In the genomic region with DNA sequence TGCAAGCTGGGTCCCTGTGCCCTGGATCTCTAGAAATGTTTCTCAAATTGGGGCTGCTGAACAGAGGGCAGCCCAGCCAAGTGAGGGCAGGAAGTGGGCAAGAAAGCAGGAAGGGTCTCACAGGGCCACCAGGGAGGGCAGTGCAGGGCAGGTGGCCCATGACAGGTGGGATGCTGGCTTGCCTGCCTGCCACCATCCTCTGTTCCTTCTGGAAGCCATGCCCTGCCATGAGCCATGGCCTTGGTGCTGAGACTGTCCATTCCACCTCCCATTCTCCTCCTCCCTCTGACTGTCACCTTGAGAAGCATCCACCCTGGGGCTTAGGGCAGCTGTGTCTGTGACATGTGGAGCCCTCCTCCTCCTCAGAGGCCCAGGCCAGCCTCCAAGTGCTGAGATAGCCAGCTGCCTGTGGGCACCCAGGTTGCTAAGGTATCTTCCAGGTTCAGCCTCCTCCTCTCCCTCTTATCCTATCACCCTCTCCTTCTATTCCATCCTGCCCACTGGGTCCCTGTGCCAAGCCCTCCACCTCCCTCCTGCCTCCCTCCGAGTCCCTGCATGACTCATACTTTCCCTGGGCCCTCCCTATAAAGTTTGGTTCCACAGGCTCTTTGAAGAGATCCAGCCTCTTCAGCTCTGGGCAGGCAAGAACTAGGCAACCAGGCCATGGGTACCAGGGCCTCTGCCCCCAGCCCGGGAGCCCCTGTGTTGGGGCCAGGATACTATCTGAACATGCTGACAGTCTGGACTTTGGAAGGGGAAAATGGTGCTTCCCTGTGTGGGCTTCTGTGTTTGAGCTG, we compare ENCODE assay signal across 1 cellular context.
TF ChIP-seq lines count a peak whose summit lies in the region.

No MANE protein-coding gene starts in this region.

TF ChIP-seq in HEK293, 187 proteins besides CTCF, POLR2A, EP300 and RAD21 (continued from another document and continues in another):
- TF ChIP-seq ZBTB10 (tag by site-specific recombination; IDR thresholded peaks at IDR 0.05) (peak; percentile 47; the same call in 1 of the 2 replicates), ZNF621 (tag by site-specific recombination; IDR thresholded peaks at IDR 0.05) (no peak), ZNF280D (tag by site-specific recombination; IDR thresholded peaks at IDR 0.05) (no peak), ZNF560 (tag by site-specific recombination; IDR thresholded peaks at IDR 0.05; ENCODE audit: borderline replicate concordance) (no peak), SP2 (tag by site-specific recombination; IDR thresholded peaks at IDR 0.05) (peak; percentile 69), ZNF692 (tag by site-specific recombination; IDR thresholded peaks at IDR 0.05) (peak; percentile 99), ZFP37 (tag by site-specific recombination; IDR thresholded peaks at IDR 0.05) (no peak), ZNF549 (tag by site-specific recombination; IDR thresholded peaks at IDR 0.05) (no peak), ZNF610 (tag by site-specific recombination; IDR thresholded peaks at IDR 0.05; ENCODE audit: borderline replicate concordance) (no peak), ZNF140 (tag by site-specific recombination; IDR thresholded peaks at IDR 0.05) (no peak), ZNF148 (tag by site-specific recombination; IDR thresholded peaks at IDR 0.05; ENCODE audit: borderline replicate concordance) (no peak), ZNF449 (tag by site-specific recombination; IDR thresholded peaks at IDR 0.05) (no peak), ZNF530 (tag by site-specific recombination; IDR thresholded peaks at IDR 0.05; ENCODE audit: low read depth) (no peak), ZNF768 (tag by site-specific recombination; IDR thresholded peaks at IDR 0.05) (no peak), ZXDB (tag by site-specific recombination; IDR thresholded peaks at IDR 0.05) (no peak), ZNF23 (tag by site-specific recombination; IDR thresholded peaks at IDR 0.05; ENCODE audit: borderline replicate concordance) (no peak), ZBTB6 (tag by site-specific recombination; IDR thresholded peaks at IDR 0.05) (no peak), YY2 (tag by site-specific recombination; IDR thresholded peaks at IDR 0.05) (no peak), ZNF121 (tag by site-specific recombination; IDR thresholded peaks at IDR 0.05) (no peak), GLIS2 (tag by site-specific recombination; IDR thresholded peaks at IDR 0.05) (peak; percentile 50; the same call in 1 of the 2 replicates), HOXD13 (CRISPR knock-in tag; IDR thresholded peaks at IDR 0.05; ENCODE audit: borderline replicate concordance) (no peak), ZNF2 (tag by site-specific recombination; IDR thresholded peaks at IDR 0.05) (no peak), ZNF777 (tag by site-specific recombination; IDR thresholded peaks at IDR 0.05; ENCODE audit: borderline replicate concordance) (no peak), ZNF335 (tag by site-specific recombination; conservative IDR thresholded peaks at IDR 0.05) (peak; percentile 79), KLF1 (tag by site-specific recombination; IDR thresholded peaks at IDR 0.05) (peak; percentile 51), ZNF623 (tag by site-specific recombination; IDR thresholded peaks at IDR 0.05) (no peak), ZNF596 (tag by site-specific recombination; IDR thresholded peaks at IDR 0.05) (no peak), ZNF248 (tag by site-specific recombination; IDR thresholded peaks at IDR 0.05) (no peak), ZBTB7A (tag by site-specific recombination; IDR thresholded peaks at IDR 0.05; ENCODE audit: low read depth) (no peak), ZNF324 (tag by site-specific recombination; IDR thresholded peaks at IDR 0.05) (no peak), ZNF639 (tag by site-specific recombination; IDR thresholded peaks at IDR 0.05) (no peak)
- TF ChIP-seq, protein P1, sequence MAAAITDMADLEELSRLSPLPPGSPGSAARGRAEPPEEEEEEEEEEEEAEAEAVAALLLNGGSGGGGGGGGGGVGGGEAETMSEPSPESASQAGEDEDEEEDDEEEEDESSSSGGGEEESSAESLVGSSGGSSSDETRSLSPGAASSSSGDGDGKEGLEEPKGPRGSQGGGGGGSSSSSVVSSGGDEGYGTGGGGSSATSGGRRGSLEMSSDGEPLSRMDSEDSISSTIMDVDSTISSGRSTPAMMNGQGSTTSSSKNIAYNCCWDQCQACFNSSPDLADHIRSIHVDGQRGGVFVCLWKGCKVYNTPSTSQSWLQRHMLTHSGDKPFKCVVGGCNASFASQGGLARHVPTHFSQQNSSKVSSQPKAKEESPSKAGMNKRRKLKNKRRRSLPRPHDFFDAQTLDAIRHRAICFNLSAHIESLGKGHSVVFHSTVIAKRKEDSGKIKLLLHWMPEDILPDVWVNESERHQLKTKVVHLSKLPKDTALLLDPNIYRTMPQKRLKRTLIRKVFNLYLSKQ (tag by site-specific recombination; IDR thresholded peaks at IDR 0.05; ENCODE audit: borderline replicate concordance), result no peak
- TF ChIP-seq, protein P2, sequence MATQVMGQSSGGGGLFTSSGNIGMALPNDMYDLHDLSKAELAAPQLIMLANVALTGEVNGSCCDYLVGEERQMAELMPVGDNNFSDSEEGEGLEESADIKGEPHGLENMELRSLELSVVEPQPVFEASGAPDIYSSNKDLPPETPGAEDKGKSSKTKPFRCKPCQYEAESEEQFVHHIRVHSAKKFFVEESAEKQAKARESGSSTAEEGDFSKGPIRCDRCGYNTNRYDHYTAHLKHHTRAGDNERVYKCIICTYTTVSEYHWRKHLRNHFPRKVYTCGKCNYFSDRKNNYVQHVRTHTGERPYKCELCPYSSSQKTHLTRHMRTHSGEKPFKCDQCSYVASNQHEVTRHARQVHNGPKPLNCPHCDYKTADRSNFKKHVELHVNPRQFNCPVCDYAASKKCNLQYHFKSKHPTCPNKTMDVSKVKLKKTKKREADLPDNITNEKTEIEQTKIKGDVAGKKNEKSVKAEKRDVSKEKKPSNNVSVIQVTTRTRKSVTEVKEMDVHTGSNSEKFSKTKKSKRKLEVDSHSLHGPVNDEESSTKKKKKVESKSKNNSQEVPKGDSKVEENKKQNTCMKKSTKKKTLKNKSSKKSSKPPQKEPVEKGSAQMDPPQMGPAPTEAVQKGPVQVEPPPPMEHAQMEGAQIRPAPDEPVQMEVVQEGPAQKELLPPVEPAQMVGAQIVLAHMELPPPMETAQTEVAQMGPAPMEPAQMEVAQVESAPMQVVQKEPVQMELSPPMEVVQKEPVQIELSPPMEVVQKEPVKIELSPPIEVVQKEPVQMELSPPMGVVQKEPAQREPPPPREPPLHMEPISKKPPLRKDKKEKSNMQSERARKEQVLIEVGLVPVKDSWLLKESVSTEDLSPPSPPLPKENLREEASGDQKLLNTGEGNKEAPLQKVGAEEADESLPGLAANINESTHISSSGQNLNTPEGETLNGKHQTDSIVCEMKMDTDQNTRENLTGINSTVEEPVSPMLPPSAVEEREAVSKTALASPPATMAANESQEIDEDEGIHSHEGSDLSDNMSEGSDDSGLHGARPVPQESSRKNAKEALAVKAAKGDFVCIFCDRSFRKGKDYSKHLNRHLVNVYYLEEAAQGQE (tag by site-specific recombination; IDR thresholded peaks at IDR 0.05), result no peak
